8 cellular contexts compared by ENCODE assay signal in the genomic region with DNA sequence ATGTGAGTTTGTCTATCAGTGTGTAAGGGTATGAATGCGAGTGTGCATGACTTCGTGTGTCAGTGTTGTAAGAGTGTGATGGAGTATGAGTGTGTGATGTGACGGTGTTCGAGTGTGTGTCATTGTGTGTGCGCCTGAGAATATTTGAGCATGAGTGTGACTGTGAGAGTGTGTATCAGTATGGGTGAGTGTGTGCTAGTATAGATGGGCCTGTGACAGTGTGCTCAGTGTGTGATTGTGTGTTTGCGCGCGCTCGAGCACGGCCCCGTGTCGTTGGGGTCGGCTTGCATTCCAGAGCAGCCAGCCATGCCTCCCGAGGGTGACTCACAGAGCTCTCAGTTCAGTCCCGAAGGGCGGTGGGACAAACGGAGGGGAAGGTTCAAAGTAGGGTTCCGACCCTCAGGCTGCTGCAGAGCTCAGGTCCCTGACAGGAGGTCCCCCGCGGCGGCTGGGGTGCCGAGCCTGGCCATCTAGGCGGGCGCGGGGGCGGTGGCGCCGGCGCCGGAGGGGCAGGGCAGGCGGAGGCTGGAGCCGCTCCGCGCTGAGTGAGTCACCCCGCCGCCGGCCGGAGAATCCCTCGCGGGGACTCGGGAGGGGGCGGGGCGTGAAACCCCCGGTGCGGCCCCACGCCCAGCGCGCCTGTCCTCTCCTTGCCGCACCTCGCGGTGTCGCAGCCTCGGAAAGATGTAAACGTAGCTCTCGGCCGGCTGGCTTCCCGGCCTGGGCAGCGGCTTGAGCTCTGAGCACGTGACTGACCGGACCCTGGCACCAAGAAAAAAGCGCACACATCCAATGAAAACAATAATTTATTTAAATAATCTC. TPM values are rescaled to one million over a fixed set of nuclear protein-coding genes. Genes with fewer than 3 reads are reported as not detected.
DNase-seq lines count a peak whose midpoint lies in the region; ATAC-seq and TF ChIP-seq lines count a peak whose summit lies in the region.

No MANE protein-coding gene starts in this region.

- H3K4me1 Mint-ChIP-seq in activated CD4-positive, alpha-beta memory T cell treated with anti-CD3 and anti-CD28 coated beads, Interleukin-2, amount 10 ng/mL, durations not matched to agents 7 days and 5 days, result peaks cover 63% of the 10 kb centered on the region

- H3K27me3 ChIP-seq in BE2C, result peaks cover 88% of the 10 kb centered on the region
- no peaks in the 10 kb centered on the region for H3K27me3 ChIP-seq in HAP-1 (ENCODE audit: low read depth)

- POLR2A ChIA-PET in activated CD4-positive, alpha-beta memory T cell treated with anti-CD3 and anti-CD28 coated beads, Interleukin-2, amount 10 ng/mL, durations not matched to agents 7 days and 5 days (lab: Charles Lee), result interaction anchor here (1.2 kb wide), 1 partner anchor 15 kb away, joined by 4 read pairs; no protein-coding TSS in a partner anchor

- ATAC-seq in GM19035 (IDR thresholded peaks at IDR 0.05; ENCODE audit: unreplicated experiment) (no peak), GM18502 (IDR thresholded peaks at IDR 0.05; ENCODE audit: poor library complexity, unreplicated experiment) (no peak)

- H3K27ac Mint-ChIP-seq in activated CD4-positive, alpha-beta memory T cell treated with anti-CD3 and anti-CD28 coated beads, Interleukin-2, amount 10 ng/mL, durations not matched to agents 7 days and 5 days, result peak overlapping the region; percentile 45

- peak overlapping the region; percentile 48 for H3K4me3 Mint-ChIP-seq in activated CD4-positive, alpha-beta memory T cell treated with anti-CD3 and anti-CD28 coated beads, Interleukin-2, amount 10 ng/mL, durations not matched to agents 7 days and 5 days

- H3K36me3 Mint-ChIP-seq in activated CD4-positive, alpha-beta memory T cell treated with anti-CD3 and anti-CD28 coated beads, Interleukin-2, amount 10 ng/mL, durations not matched to agents 7 days and 5 days (ENCODE audit: low read depth), result peaks cover 13% of the 10 kb centered on the region

- H3K36me3 ChIP-seq in BE2C (no peaks in the 10 kb centered on the region), HAP-1 (replicated peaks) (peaks cover 6% of the 10 kb centered on the region; the same call in 1 of the 2 replicates)

- CTCF ChIA-PET in activated CD4-positive, alpha-beta memory T cell treated with anti-CD3 and anti-CD28 coated beads, Interleukin-2, amount 10 ng/mL, durations not matched to agents 7 days and 5 days (lab: Charles Lee), result interaction anchor here (5.3 kb wide), 1 partner anchor 12 kb away, joined by 39 read pairs; a partner anchor contains a TSS

- H3K9me3 ChIP-seq in BE2C (no peaks in the 10 kb centered on the region), HAP-1 (no peaks in the 10 kb centered on the region)

- H3K27me3 Mint-ChIP-seq in activated CD4-positive, alpha-beta memory T cell treated with anti-CD3 and anti-CD28 coated beads, Interleukin-2, amount 10 ng/mL, durations not matched to agents 7 days and 5 days, result peaks cover 78% of the 10 kb centered on the region

- H3K4me3 ChIP-seq in BE2C (ENCODE audit: low read depth, low read length) (no peak overlapping the region; the same call in 1 of the 2 replicates), HAP-1 (peak overlapping the region; percentile 11), fibroblast of villous mesenchyme (ENCODE audit: low read depth, low read length) (peak overlapping the region; percentile 47)

- in situ Hi-C loops in HAP-1 (cut with MboI; ENCODE audit: low sequenced_read_pairs), result no loop called here

- DNase-seq in BE2C (peak; percentile 49), HAP-1 (ENCODE audit: low spot score in 2 of 2) (peak; percentile 21 to 78), fibroblast of villous mesenchyme (ENCODE audit: low read depth) (peak; percentile 37), retina (peak; percentile 80), AML-193 (lab: John Stamatoyannopoulos, UW) (no peak)
- DNase-seq in activated CD4-positive, alpha-beta memory T cell treated with anti-CD3 and anti-CD28 coated beads, Interleukin-2, amount 10 ng/mL, durations not matched to agents 7 days and 5 days, result no peak

- no peaks in the 10 kb centered on the region for H3K9me3 Mint-ChIP-seq in activated CD4-positive, alpha-beta memory T cell treated with anti-CD3 and anti-CD28 coated beads, Interleukin-2, amount 10 ng/mL, durations not matched to agents 7 days and 5 days

- TF ChIP-seq CTCF in BE2C (IDR thresholded peaks at IDR 0.05; ENCODE audit: low read depth, low read length) (no peak), fibroblast of villous mesenchyme (IDR thresholded peaks at IDR 0.05; ENCODE audit: insufficient read depth, low read depth, low read length) (no peak)

- no peaks in the 10 kb centered on the region for H3K4me1 ChIP-seq in BE2C
- H3K4me1 ChIP-seq in HAP-1, result peaks cover 35% of the 10 kb centered on the region

RNA-seq across cellular contexts. Expression of a gene that starts 3.8 kb away (rescaled TPM):
- polyA plus RNA-seq in BE2C (2012; ENCODE audit: insufficient read depth, insufficient read length, low read depth), result not detected
- not detected for total RNA-seq in activated CD4-positive, alpha-beta memory T cell treated with anti-CD3 and anti-CD28 coated beads, Interleukin-2, amount 10 ng/mL, durations not matched to agents 7 days and 5 days
- under 0.01 TPM in 2 replicates for total RNA-seq in fibroblast of villous mesenchyme

RNA-seq across cellular contexts. Expression of a gene that starts 13.6 kb away (rescaled TPM):
- 1.4 TPM for polyA plus RNA-seq in BE2C (2012; ENCODE audit: insufficient read depth, insufficient read length, low read depth)
- under 1 TPM in 1 of 2 experiments, not detected in 1; 0.18 TPM for total RNA-seq in activated CD4-positive, alpha-beta memory T cell treated with anti-CD3 and anti-CD28 coated beads, Interleukin-2, amount 10 ng/mL, durations not matched to agents 7 days and 5 days
- total RNA-seq in fibroblast of villous mesenchyme, result not detected in 2 replicates

Comparison
In these comparisons a context has a peak if more than half of its experiments do, and no peak if none do; other contexts are left out.
1. DNase-seq: peak in BE2C (single experiment), HAP-1 (2 of 2), fibroblast of villous mesenchyme (single experiment) and retina (single experiment); none in activated CD4-positive, alpha-beta memory T cell treated with anti-CD3 and anti-CD28 coated beads, Interleukin-2, amount 10 ng/mL, durations not matched to agents 7 days and 5 days (single experiment) and AML-193 (0 of 2).